18 cellular contexts compared by ENCODE assay signal in genomic region chrX:153571159-153571908, GRCh38. TPM values are rescaled to one million over a fixed set of nuclear protein-coding genes. Genes with fewer than 3 reads are reported as not detected.
A peak's percentile ranks its signal among the peaks of the same experiment; 100 is the strongest.
DNase-seq lines count a peak whose midpoint lies in the region; ATAC-seq, FAIRE-seq and TF ChIP-seq lines count a peak whose summit lies in the region.
"Had no signal": no experiment of that assay in that cellular context is flagged by ENCODE, and none has a peak within 500 bp of the region (broad histone marks: within the 10 kb centered on the region; RNA-seq: fewer than 3 reads in every experiment).

No MANE protein-coding gene starts in this region.

- no peak overlapping the region for H3K27ac Mint-ChIP-seq in astrocyte (ENCODE audit: unreplicated experiment)
- H3K27ac Mint-ChIP-seq in CD8-positive, alpha-beta T cell: no peak overlapping the region
- H3K27ac Mint-ChIP-seq: CD4-positive, alpha-beta memory T cell had no signal

- no peak for TF ChIP-seq CTCF in astrocyte (IDR thresholded peaks at IDR 0.05; ENCODE audit: insufficient read depth, low read depth, low read length)
- TF ChIP-seq CTCF in CD8-positive, alpha-beta T cell (IDR thresholded peaks at IDR 0.05): no peak

- H3K79me2 ChIP-seq in astrocyte (ENCODE audit: insufficient read depth, low read length): no peaks in the 10 kb centered on the region

- peaks cover 45 to 100% (median 94%) of the 10 kb centered on the region in 11 experiments for H3K27me3 ChIP-seq in BLaER1 treated with 17β-estradiol and CSF1 and Interleukin-3, amounts not matched to agents 10 nM and 100 nM
- H3K27me3 ChIP-seq in astrocyte (ENCODE audit: insufficient read depth, low read length): no peaks in the 10 kb centered on the region
- H3K27me3 ChIP-seq in CD8-positive, alpha-beta T cell (ENCODE audit: insufficient read depth, low read length): no peaks in the 10 kb centered on the region

- in situ Hi-C loops in G401 (cut with HindIII; ENCODE audit: low sequenced_read_pairs): no loop called here

- intact Hi-C loops in CD8-positive, alpha-beta T cell (cut with DNase I, micrococcal nuclease): no loop called here

- no peaks in the 10 kb centered on the region for H3K36me3 Mint-ChIP-seq in astrocyte (ENCODE audit: low read depth, unreplicated experiment)
- no peaks in the 10 kb centered on the region for H3K36me3 Mint-ChIP-seq in CD8-positive, alpha-beta T cell
- H3K36me3 Mint-ChIP-seq: CD4-positive, alpha-beta memory T cell had no signal

- H3K4me3 Mint-ChIP-seq in astrocyte (ENCODE audit: unreplicated experiment): no peak overlapping the region
- no peak overlapping the region for H3K4me3 Mint-ChIP-seq in CD8-positive, alpha-beta T cell
- H3K4me3 Mint-ChIP-seq: CD4-positive, alpha-beta memory T cell had no signal

- H4K20me1 ChIP-seq in BLaER1 treated with 17β-estradiol and CSF1 and Interleukin-3, amounts not matched to agents 10 nM and 100 nM: peaks cover 0 to 29% (median 0%) of the 10 kb centered on the region in 11 experiments; a peak in 8 of 22 replicates
- H4K20me1 ChIP-seq in astrocyte (ENCODE audit: insufficient read depth, low read length): no peaks in the 10 kb centered on the region

- no peaks in the 10 kb centered on the region for H3K4me1 Mint-ChIP-seq in astrocyte (ENCODE audit: low read depth, unreplicated experiment)
- H3K4me1 Mint-ChIP-seq in CD8-positive, alpha-beta T cell (ENCODE audit: low read depth): peaks cover 3% of the 10 kb centered on the region
- H3K4me1 Mint-ChIP-seq: CD4-positive, alpha-beta memory T cell had no signal

- DNase-seq in G401 (ENCODE audit: low spot score) (peak; percentile 60), NCI-H524 (lab: John Stamatoyannopoulos, UW) (peak; percentile 94 to 97), astrocyte (ENCODE audit: low read depth) (no peak), H4 (ENCODE audit: low spot score) (no peak), NCI-H748 (lab: John Stamatoyannopoulos, UW; ENCODE audit: unreplicated experiment) (no peak)
- DNase-seq in CD8-positive, alpha-beta T cell: no peak
- DNase-seq: CD4-positive, alpha-beta memory T cell; DMS153; NCI-H1417 treated with DMSO at 0.1 percent for 48 hours; NCI-H2081; NCI-H774 had no signal

- peak overlapping the region in 10 of 11 experiments; percentile 43 to 76 (median 67); a peak in 18 of 22 replicates for H3K27ac ChIP-seq in BLaER1 treated with 17β-estradiol and CSF1 and Interleukin-3, amounts not matched to agents 10 nM and 100 nM
- no peak overlapping the region for H3K27ac ChIP-seq in astrocyte (ENCODE audit: low read depth, low read length)
- no peak overlapping the region for H3K27ac ChIP-seq in CD8-positive, alpha-beta T cell (ENCODE audit: low read depth, low read length)
- H3K27ac ChIP-seq: SK-N-MC had no signal

- H3K4me2 ChIP-seq in BLaER1 treated with 17β-estradiol and CSF1 and Interleukin-3, amounts not matched to agents 10 nM and 100 nM: peak overlapping the region; percentile 59 to 89 (median 77)
- no peak overlapping the region for H3K4me2 ChIP-seq in astrocyte (ENCODE audit: low read length)

- H3K4me1 ChIP-seq in BLaER1 treated with 17β-estradiol and CSF1 and Interleukin-3, amounts not matched to agents 10 nM and 100 nM: peaks cover 71 to 100% (median 97%) of the 10 kb centered on the region in 10 experiments
- no peaks in the 10 kb centered on the region for H3K4me1 ChIP-seq in astrocyte (ENCODE audit: insufficient read depth, low read length)
- H3K4me1 ChIP-seq in CD8-positive, alpha-beta T cell (ENCODE audit: insufficient read depth, low read length): peaks cover 11% of the 10 kb centered on the region

- CTCF ChIA-PET in CD8-positive, alpha-beta T cell (lab: Charles Lee): interaction anchor here (0.9 to 1.7 kb wide), 5 partner anchors 12 to 98 kb away, joined by 3 to 7 read pairs (median 3); no protein-coding TSS in a partner anchor

- H3K9ac ChIP-seq in BLaER1 treated with 17β-estradiol and CSF1 and Interleukin-3, amounts not matched to agents 10 nM and 100 nM: peak overlapping the region in 9 of 11 experiments; percentile 20 to 56 (median 46); a peak in 12 of 22 replicates
- no peak overlapping the region for H3K9ac ChIP-seq in astrocyte (ENCODE audit: low read length)

- H2AFZ ChIP-seq in astrocyte (ENCODE audit: low read depth, low read length): no peak overlapping the region

- H3K9me3 Mint-ChIP-seq in astrocyte (ENCODE audit: unreplicated experiment): no peaks in the 10 kb centered on the region
- no peaks in the 10 kb centered on the region for H3K9me3 Mint-ChIP-seq in CD8-positive, alpha-beta T cell
- H3K9me3 Mint-ChIP-seq: CD4-positive, alpha-beta memory T cell had no signal

- peak; percentile 26 for FAIRE-seq in astrocyte (lab: Jason Lieb, UNC)
- FAIRE-seq: H54 had no signal

- H3K36me3 ChIP-seq in BLaER1 treated with 17β-estradiol and CSF1 and Interleukin-3, amounts not matched to agents 10 nM and 100 nM: no peaks in the 10 kb centered on the region
- no peaks in the 10 kb centered on the region for H3K36me3 ChIP-seq in astrocyte (ENCODE audit: insufficient read depth, low read length)
- H3K36me3 ChIP-seq in CD8-positive, alpha-beta T cell (ENCODE audit: insufficient read depth, low read length): no peaks in the 10 kb centered on the region

- peaks cover 20% of the 10 kb centered on the region for H3K27me3 Mint-ChIP-seq in astrocyte (ENCODE audit: low read depth, unreplicated experiment)
- H3K27me3 Mint-ChIP-seq in CD8-positive, alpha-beta T cell (ENCODE audit: low read depth): no peaks in the 10 kb centered on the region
- H3K27me3 Mint-ChIP-seq: CD4-positive, alpha-beta memory T cell had no signal

- POLR2A ChIA-PET in CD8-positive, alpha-beta T cell (lab: Charles Lee): no interaction called here

- H3K9me3 ChIP-seq in BLaER1 treated with 17β-estradiol and CSF1 and Interleukin-3, amounts not matched to agents 10 nM and 100 nM (replicated peaks in 1 of 11): peaks cover 0 to 6% (median 0%) of the 10 kb centered on the region in 11 experiments; a peak in 4 of 22 replicates
- H3K9me3 ChIP-seq in astrocyte (ENCODE audit: insufficient read depth, low read depth, low read length): no peaks in the 10 kb centered on the region
- no peaks in the 10 kb centered on the region for H3K9me3 ChIP-seq in CD8-positive, alpha-beta T cell (ENCODE audit: low read length)

- H3K4me3 ChIP-seq in BLaER1 treated with 17β-estradiol and CSF1 and Interleukin-3, amounts not matched to agents 10 nM and 100 nM: 0 out of 20 replicates have a peak overlapping the region, but pooled peaks of 1 of the 10 experiments have one; percentile 11
- H3K4me3 ChIP-seq in astrocyte (ENCODE audit: insufficient read depth, low read depth, low read length): no peak overlapping the region
- H3K4me3 ChIP-seq in CD8-positive, alpha-beta T cell (ENCODE audit: low read depth, low read length): no peak overlapping the region
- H3K4me3 ChIP-seq: SK-N-MC had no signal

- ATAC-seq in GM18498 (IDR thresholded peaks at IDR 0.05; ENCODE audit: unreplicated experiment): no peak
- ATAC-seq in CD8-positive, alpha-beta T cell: no peak
- ATAC-seq: Panc1, Right ventricle myocardium inferior had no signal

RNA-seq across cellular contexts. Expression of gene CCNQ, which starts 27.6 kb away (rescaled TPM):
- total RNA-seq in G401 (2014; rRNA removed; shearing (Covaris generic)): 43.7 and 62.8 TPM in 2 replicates
- total RNA-seq in astrocyte: 19.8 and 21.7 TPM in 2 replicates
- 31.4 and 36.2 TPM in 2 replicates for total RNA-seq in H4 (2014; rRNA removed; shearing (Covaris generic))
- total RNA-seq in CD8-positive, alpha-beta T cell: 10 to 100 TPM; 12.7 to 15.5 TPM

RNA-seq across cellular contexts. Expression of gene ATP2B3, which starts 53.9 kb away (rescaled TPM):
- total RNA-seq in G401 (2014; rRNA removed; shearing (Covaris generic)): not detected in 2 replicates
- 0.46 and 0.52 TPM in 2 replicates for total RNA-seq in astrocyte
- not detected in 2 replicates for total RNA-seq in H4 (2014; rRNA removed; shearing (Covaris generic))
- total RNA-seq in CD8-positive, alpha-beta T cell: not detected
- total RNA-seq: CD4-positive, alpha-beta memory T cell; LHCN-M2; Right ventricle myocardium inferior had no signal

Comparison
In these comparisons a context has a peak if more than half of its experiments do, and no peak if none do; other contexts are left out.
1. H3K27ac ChIP-seq: peak in BLaER1 treated with 17β-estradiol and CSF1 and Interleukin-3, amounts not matched to agents 10 nM and 100 nM (10 of 11); none in astrocyte (single experiment) and CD8-positive, alpha-beta T cell (single experiment).
2. DNase-seq: peak in G401 (single experiment) and NCI-H524 (2 of 2); none in astrocyte (single experiment), H4 (single experiment), NCI-H748 (single experiment) and CD8-positive, alpha-beta T cell (0 of 7).